8 cellular contexts compared by ENCODE assay signal in genomic region chr1:1157426-1157913, GRCh38. TPM values are rescaled to one million over a fixed set of nuclear protein-coding genes. Genes with fewer than 3 reads are reported as not detected.
DNase-seq lines count a peak whose midpoint lies in the region; ATAC-seq lines count a peak whose summit lies in the region.

No MANE protein-coding gene starts in this region.

- POLR2A ChIA-PET in CD8-positive, alpha-beta memory T cell (lab: Charles Lee), result interaction anchor here (1.5 kb wide), 1 partner anchor 16 kb away, joined by 4 read pairs; the partner anchor contains the start of gene TTLL10

- H3K4me3 Mint-ChIP-seq in CD8-positive, alpha-beta memory T cell, result peak overlapping the region; percentile 71 to 89 (median 79)
- H3K4me3 Mint-ChIP-seq in activated T-cell treated with anti-CD3 and anti-CD28 coated beads, Interleukin-2, amount 50 U/mL, for 24 hours, result peak overlapping the region; percentile 72
- peak overlapping the region; percentile 64 for H3K4me3 Mint-ChIP-seq in stimulated activated effector memory CD8-positive, alpha-beta T cell treated with anti-CD3 and anti-CD28 coated beads, Interleukin-12 subunit alpha, Interleukin-12 subunit beta, amount 100 ng/mL, for 72 hours

- H3K4me1 Mint-ChIP-seq in CD8-positive, alpha-beta memory T cell, result peaks cover 0 to 7% (median 2%) of the 10 kb centered on the region in 3 donors
- H3K4me1 Mint-ChIP-seq in activated T-cell treated with anti-CD3 and anti-CD28 coated beads, Interleukin-2, amount 50 U/mL, for 24 hours (ENCODE audit: low read depth), result no peaks in the 10 kb centered on the region
- peaks cover 19% of the 10 kb centered on the region for H3K4me1 Mint-ChIP-seq in stimulated activated effector memory CD8-positive, alpha-beta T cell treated with anti-CD3 and anti-CD28 coated beads, Interleukin-12 subunit alpha, Interleukin-12 subunit beta, amount 100 ng/mL, for 72 hours

- peak; percentile 41 to 78 (median 50) for DNase-seq in CD8-positive, alpha-beta memory T cell
- DNase-seq in HCEC 1CT, result peak; percentile 94
- peak; percentile 16 for DNase-seq in NT2/D1 (ENCODE audit: low read depth, low spot score)
- peak; percentile 81 for DNase-seq in activated T-cell treated with anti-CD3 and anti-CD28 coated beads, Interleukin-2, amount 50 U/mL, for 24 hours
- DNase-seq in stimulated activated effector memory CD8-positive, alpha-beta T cell treated with anti-CD3 and anti-CD28 coated beads, Interleukin-12 subunit alpha, Interleukin-12 subunit beta, amount 100 ng/mL, for 72 hours (ENCODE audit: low spot score in 2 of 2), result peak; percentile 44 to 81
- no peak for DNase-seq in HAP-1 (ENCODE audit: low spot score in 2 of 2)

- peaks cover 5% of the 10 kb centered on the region for H3K4me1 ChIP-seq in CD8-positive, alpha-beta memory T cell (ENCODE audit: insufficient read depth, low read length)
- H3K4me1 ChIP-seq in NT2/D1 (ENCODE audit: insufficient read depth, insufficient read length) (no peaks in the 10 kb centered on the region), esophagus (ENCODE audit: control insufficient read depth in 2 of 2, insufficient read depth in 2 of 2, low read length in 1 of 2) (peaks cover 0 to 15% of the 10 kb centered on the region in 2 donors), mucosa of stomach (ENCODE audit: control insufficient read depth, insufficient read depth, low read length) (peaks cover 54% of the 10 kb centered on the region), HAP-1 (peaks cover 4% of the 10 kb centered on the region; the same call in 1 of the 2 replicates)

- H3K27ac ChIP-seq in CD8-positive, alpha-beta memory T cell (ENCODE audit: low read depth, low read length), result peak overlapping the region; percentile 82
- peak overlapping the region; percentile 86 to 94 for H3K27ac ChIP-seq in esophagus (ENCODE audit: low read depth in 2 of 2, low read length in 1 of 2)

- peak overlapping the region; percentile 74 for H3K4me3 ChIP-seq in CD8-positive, alpha-beta memory T cell (ENCODE audit: low read length)
- H3K4me3 ChIP-seq in NT2/D1 (ENCODE audit: insufficient read length, low read depth) (peak overlapping the region; percentile 55), esophagus (ENCODE audit: low read depth in 1 of 2, low read length in 2 of 2) (peak overlapping the region; percentile 44 to 51), mucosa of stomach (ENCODE audit: low read length) (peak overlapping the region; percentile 46), HAP-1 (no peak overlapping the region)

- peaks cover 5 to 14% (median 13%) of the 10 kb centered on the region in 5 donors for H3K9me3 Mint-ChIP-seq in CD8-positive, alpha-beta memory T cell
- H3K9me3 Mint-ChIP-seq in activated T-cell treated with anti-CD3 and anti-CD28 coated beads, Interleukin-2, amount 50 U/mL, for 24 hours, result peaks cover 16% of the 10 kb centered on the region
- H3K9me3 Mint-ChIP-seq in stimulated activated effector memory CD8-positive, alpha-beta T cell treated with anti-CD3 and anti-CD28 coated beads, Interleukin-12 subunit alpha, Interleukin-12 subunit beta, amount 100 ng/mL, for 72 hours, result peaks cover 15% of the 10 kb centered on the region

- peak overlapping the region in 7 of 8 donors; percentile 50 to 84 (median 80) for H3K27ac Mint-ChIP-seq in CD8-positive, alpha-beta memory T cell
- peak overlapping the region; percentile 50 for H3K27ac Mint-ChIP-seq in activated T-cell treated with anti-CD3 and anti-CD28 coated beads, Interleukin-2, amount 50 U/mL, for 24 hours
- H3K27ac Mint-ChIP-seq in stimulated activated effector memory CD8-positive, alpha-beta T cell treated with anti-CD3 and anti-CD28 coated beads, Interleukin-12 subunit alpha, Interleukin-12 subunit beta, amount 100 ng/mL, for 72 hours, result peak overlapping the region; percentile 79

- H3K9me3 ChIP-seq in CD8-positive, alpha-beta memory T cell (ENCODE audit: low read length), result peaks cover 5% of the 10 kb centered on the region
- peaks cover 5% of the 10 kb centered on the region; the same call in 1 of the 2 replicates for H3K9me3 ChIP-seq in NT2/D1 (ENCODE audit: insufficient read depth, low read length)
- no peaks in the 10 kb centered on the region for H3K9me3 ChIP-seq in esophagus (ENCODE audit: control insufficient read depth in 2 of 2, insufficient read depth in 1 of 2, low read depth in 1 of 2, low read length in 1 of 2)
- no peaks in the 10 kb centered on the region for H3K9me3 ChIP-seq in mucosa of stomach (ENCODE audit: control insufficient read depth, low read length)
- H3K9me3 ChIP-seq in HAP-1, result no peaks in the 10 kb centered on the region

- no peaks in the 10 kb centered on the region for H3K36me3 ChIP-seq in CD8-positive, alpha-beta memory T cell (ENCODE audit: insufficient read depth, low read length)
- H3K36me3 ChIP-seq in NT2/D1 (ENCODE audit: insufficient read depth, insufficient read length, low read length) (no peaks in the 10 kb centered on the region), esophagus (ENCODE audit: control insufficient read depth in 2 of 2, insufficient read depth in 2 of 2, low read length in 1 of 2) (no peaks in the 10 kb centered on the region), mucosa of stomach (ENCODE audit: control insufficient read depth, insufficient read depth, low read length) (no peaks in the 10 kb centered on the region), HAP-1 (replicated peaks) (no peaks in the 10 kb centered on the region)

- H3K36me3 Mint-ChIP-seq in CD8-positive, alpha-beta memory T cell, result no peaks in the 10 kb centered on the region
- no peaks in the 10 kb centered on the region for H3K36me3 Mint-ChIP-seq in activated T-cell treated with anti-CD3 and anti-CD28 coated beads, Interleukin-2, amount 50 U/mL, for 24 hours (ENCODE audit: low read depth)
- H3K36me3 Mint-ChIP-seq in stimulated activated effector memory CD8-positive, alpha-beta T cell treated with anti-CD3 and anti-CD28 coated beads, Interleukin-12 subunit alpha, Interleukin-12 subunit beta, amount 100 ng/mL, for 72 hours, result peaks cover 15% of the 10 kb centered on the region

- in situ Hi-C loops in HAP-1 (cut with MboI; ENCODE audit: low sequenced_read_pairs), result no loop called here

- peak; percentile 73 for ATAC-seq in stimulated activated effector memory CD8-positive, alpha-beta T cell treated with anti-CD3 and anti-CD28 coated beads, Interleukin-12 subunit alpha, Interleukin-12 subunit beta, amount 100 ng/mL, for 72 hours

- CTCF ChIA-PET in CD8-positive, alpha-beta memory T cell (lab: Charles Lee), result interaction anchor here (1.4 to 2.1 kb wide), 2 partner anchors 35 to 215 kb away, joined by 3 to 6 read pairs; no protein-coding TSS in a partner anchor

- 0 to 1% methylated on average over 25 to 29 of the region's 29 CpGs for WGBS in esophagus, 2 donors

- H3K27me3 Mint-ChIP-seq in CD8-positive, alpha-beta memory T cell, result peaks cover 0 to 2% of the 10 kb centered on the region in 2 donors
- H3K27me3 Mint-ChIP-seq in activated T-cell treated with anti-CD3 and anti-CD28 coated beads, Interleukin-2, amount 50 U/mL, for 24 hours, result no peaks in the 10 kb centered on the region

- peak overlapping the region; percentile 83 for H3K9ac ChIP-seq in NT2/D1 (ENCODE audit: insufficient read length, low read depth)
- H3K9ac ChIP-seq in mucosa of stomach (ENCODE audit: low read length), result peak overlapping the region; percentile 98

- no peaks in the 10 kb centered on the region for H3K27me3 ChIP-seq in CD8-positive, alpha-beta memory T cell (ENCODE audit: insufficient read depth, low read length, poor library complexity, severe bottlenecking)
- no peaks in the 10 kb centered on the region for H3K27me3 ChIP-seq in NT2/D1 (ENCODE audit: insufficient read depth, insufficient read length)
- H3K27me3 ChIP-seq in esophagus (ENCODE audit: control insufficient read depth in 1 of 2, insufficient read depth in 2 of 2, low read length in 2 of 2), result no peaks in the 10 kb centered on the region
- H3K27me3 ChIP-seq in mucosa of stomach (ENCODE audit: control insufficient read depth, insufficient read depth, low read length), result no peaks in the 10 kb centered on the region
- H3K27me3 ChIP-seq in HAP-1 (ENCODE audit: low read depth), result no peaks in the 10 kb centered on the region

RNA-seq across cellular contexts. Expression of gene TTLL10, which starts 16.2 kb away (rescaled TPM):
- not detected for total RNA-seq in CD8-positive, alpha-beta memory T cell
- polyA plus RNA-seq in CD8-positive, alpha-beta memory T cell, result not detected
- polyA plus RNA-seq in esophagus, result under 1 TPM; 0.28 to 0.43 TPM

RNA-seq across cellular contexts. Expression of gene C1orf159, which starts 41.6 kb away (rescaled TPM):
- total RNA-seq in CD8-positive, alpha-beta memory T cell, result 10 to 100 TPM; 18.7 to 20.8 TPM
- 7.9 TPM for polyA plus RNA-seq in CD8-positive, alpha-beta memory T cell
- 10 to 100 TPM; 13.0 to 27.5 TPM for polyA plus RNA-seq in esophagus

RNA-seq across cellular contexts. Expression of gene TNFRSF18, which starts 48.9 kb away (rescaled TPM):
- total RNA-seq in CD8-positive, alpha-beta memory T cell, result 10 to 100 TPM; 91.0 to 97.1 TPM
- 2.0 TPM for polyA plus RNA-seq in CD8-positive, alpha-beta memory T cell
- 1 to 10 TPM; 1.9 to 4.3 TPM for polyA plus RNA-seq in esophagus

RNA-seq across cellular contexts. Expression of gene TNFRSF4, which starts 56.5 kb away (rescaled TPM):
- 100 to 1,000 TPM; 180 to 193 TPM for total RNA-seq in CD8-positive, alpha-beta memory T cell
- 1.9 TPM for polyA plus RNA-seq in CD8-positive, alpha-beta memory T cell
- 1 to 10 TPM in 1 of 2 donors, under 1 TPM in 1; 0.73 to 1.1 TPM for polyA plus RNA-seq in esophagus

Comparison
In these comparisons a context has a peak if more than half of its experiments do, and no peak if none do; other contexts are left out.
1. DNase-seq: peak in CD8-positive, alpha-beta memory T cell (5 of 5), HCEC 1CT (single experiment), NT2/D1 (single experiment), activated T-cell treated with anti-CD3 and anti-CD28 coated beads, Interleukin-2, amount 50 U/mL, for 24 hours (single experiment) and stimulated activated effector memory CD8-positive, alpha-beta T cell treated with anti-CD3 and anti-CD28 coated beads, Interleukin-12 subunit alpha, Interleukin-12 subunit beta, amount 100 ng/mL, for 72 hours (2 of 2); none in HAP-1 (0 of 2).
2. Peak in every context shown above with its lines, with median percentiles within 50 percentile points of each other: H3K27ac Mint-ChIP-seq and H3K4me3 Mint-ChIP-seq.